13 cellular contexts compared by ENCODE assay signal in genomic region chr1:22747021-22747734, GRCh38. TPM values are rescaled to one million over a fixed set of nuclear protein-coding genes. Genes with fewer than 3 reads are reported as not detected.
DNase-seq lines count a peak whose midpoint lies in the region; ATAC-seq and TF ChIP-seq lines count a peak whose summit lies in the region.
"Had no signal": no experiment of that assay in that cellular context is flagged by ENCODE, and none has a peak within 500 bp of the region (broad histone marks: within the 10 kb centered on the region; RNA-seq: fewer than 3 reads in every experiment).

No MANE protein-coding gene starts in this region.

- H3K4me2 ChIP-seq in mammary epithelial cell (ENCODE audit: insufficient read depth, low read depth, low read length): no peak overlapping the region
- no peak overlapping the region for H3K4me2 ChIP-seq in mesenchymal stem cell (ENCODE audit: low read length, poor library complexity, severe bottlenecking)

- BruUV-seq in mammary epithelial cell (replicated peaks; lab: Mats Ljungman, UMichigan): no TSS peak

- H3K36me3 ChIP-seq in mammary epithelial cell (ENCODE audit: insufficient read depth, low read length) (no peaks in the 10 kb centered on the region), mesenchymal stem cell (ENCODE audit: control insufficient read depth in 1 of 2, insufficient read depth in 2 of 2, low read depth in 1 of 2, low read length in 2 of 2) (peaks cover 0 to 6% of the 10 kb centered on the region in 2 experiments), uterus (no peaks in the 10 kb centered on the region)
- H3K36me3 ChIP-seq: neutrophil, stomach had no signal

- ATAC-seq in GM19395 (IDR thresholded peaks at IDR 0.05; ENCODE audit: unreplicated experiment) (no peak), HG03095 (IDR thresholded peaks at IDR 0.05; ENCODE audit: unreplicated experiment) (no peak)
- ATAC-seq: activated naive CD8-positive, alpha-beta T cell treated with anti-CD3 and anti-CD28 coated beads, Interleukin-2, amount 50 U/mL, for 24 hours had no signal

- H3K79me2 ChIP-seq in mammary epithelial cell (ENCODE audit: insufficient read depth, low read length): no peaks in the 10 kb centered on the region

- no peaks in the 10 kb centered on the region for H3K9me3 ChIP-seq in mammary epithelial cell (replicated peaks; ENCODE audit: insufficient read depth, low read length)
- H3K9me3 ChIP-seq in mesenchymal stem cell (ENCODE audit: control insufficient read depth, low read length): no peaks in the 10 kb centered on the region
- H3K9me3 ChIP-seq in uterus: no peaks in the 10 kb centered on the region
- H3K9me3 ChIP-seq: neutrophil, stomach had no signal

- H3K14ac ChIP-seq in mesenchymal stem cell (ENCODE audit: low read length in 2 of 2): no peak overlapping the region

- TF ChIP-seq CTCF in mammary epithelial cell (conservative IDR thresholded peaks at IDR 0.05 in 1 of 2, IDR thresholded peaks at IDR 0.05 in 1 of 2; ENCODE audit: extremely low read depth in 1 of 2, insufficient read depth in 1 of 2, low read depth in 1 of 2, low read length in 2 of 2) (peak in 1 of 2 donors; percentile 1), uterus (IDR thresholded peaks at IDR 0.05) (no peak)

- no peak overlapping the region for H3K23ac ChIP-seq in mesenchymal stem cell (ENCODE audit: low read length in 2 of 2)

- CTCF ChIA-PET in mammary epithelial cell (lab: Charles Lee; ENCODE audit: low non-redundant PET): no interaction called here

- DNase-seq in DMS79 treated with DMSO at 0.1 percent for 48 hours (lab: John Stamatoyannopoulos, UW) (peak; percentile 89), NCI-H2171 (lab: John Stamatoyannopoulos, UW) (peak; percentile 45), mammary epithelial cell (peak; percentile 43), mesenchymal stem cell (peak; percentile 74), uterus (no peak), SKM-1 (lab: John Stamatoyannopoulos, UW; ENCODE audit: unreplicated experiment) (no peak)
- DNase-seq: activated naive CD8-positive, alpha-beta T cell treated with anti-CD3 and anti-CD28 coated beads, Interleukin-2, amount 50 U/mL, for 24 hours; COR-L47; endodermal cell; stomach had no signal

- H3K27me3 ChIP-seq in mammary epithelial cell (ENCODE audit: insufficient read depth, low read length) (no peaks in the 10 kb centered on the region), mesenchymal stem cell (ENCODE audit: control insufficient read depth in 1 of 2, insufficient read depth in 1 of 2, low read length in 2 of 2) (peaks cover 0 to under 1% of the 10 kb centered on the region in 2 experiments), uterus (no peaks in the 10 kb centered on the region)
- H3K27me3 ChIP-seq: neutrophil had no signal

- H3K9ac ChIP-seq in mammary epithelial cell (ENCODE audit: insufficient read depth, low read length) (no peak overlapping the region), mesenchymal stem cell (ENCODE audit: low read length) (no peak overlapping the region)

- H3K79me1 ChIP-seq in mesenchymal stem cell (replicated peaks; ENCODE audit: low read length, poor library complexity, severe bottlenecking): peaks cover 10% of the 10 kb centered on the region

- intact Hi-C loops in mammary epithelial cell (cut with micrococcal nuclease): no loop called here
- intact Hi-C loops in uterus (cut with DNase I; ENCODE audit: low total_unique reads): no loop called here

- peak overlapping the region; percentile 69 to 73 for H2BK12ac ChIP-seq in mesenchymal stem cell (ENCODE audit: low read length in 2 of 2)

- 73% methylated on average over 12 of the region's 12 CpGs for WGBS in mammary epithelial cell (ENCODE audit: low coverage, missing lambda C conversion rate)
- 63% methylated on average over 12 of the region's 12 CpGs for WGBS in mesenchymal stem cell

- peak overlapping the region; percentile 1 for H2BK15ac ChIP-seq in mesenchymal stem cell (ENCODE audit: low read depth, poor library complexity, severe bottlenecking)

- peak overlapping the region; percentile 67 for H2BK5ac ChIP-seq in mesenchymal stem cell (ENCODE audit: low read depth, low read length, poor library complexity, severe bottlenecking)

- H3K4me1 ChIP-seq in mammary epithelial cell (ENCODE audit: insufficient read depth, low read length) (peaks cover 39% of the 10 kb centered on the region), mesenchymal stem cell (ENCODE audit: control insufficient read depth, insufficient read depth, low read depth, low read length) (peaks cover 44% of the 10 kb centered on the region), uterus (no peaks in the 10 kb centered on the region)

- peak overlapping the region; percentile 65 for H4K91ac ChIP-seq in mesenchymal stem cell (ENCODE audit: low read length)

- in situ Hi-C loops in mammary epithelial cell (cut with MboI; ENCODE audit: low sequenced_read_pairs in 2 of 2): no loop called here

- peak overlapping the region; percentile 98 for H2AK5ac ChIP-seq in mesenchymal stem cell (ENCODE audit: low read length, severe bottlenecking)

- H3K18ac ChIP-seq in mesenchymal stem cell (ENCODE audit: low read depth in 1 of 2, low read length in 2 of 2): peak overlapping the region; percentile 37 to 54

- H2AFZ ChIP-seq in mammary epithelial cell (ENCODE audit: low read depth, low read length) (no peak overlapping the region), mesenchymal stem cell (ENCODE audit: low read depth, low read length) (no peak overlapping the region)

- H3K27ac ChIP-seq in mammary epithelial cell (ENCODE audit: insufficient read depth, low read depth, low read length) (no peak overlapping the region), mesenchymal stem cell (ENCODE audit: low read length, poor library complexity, severe bottlenecking) (peak overlapping the region; percentile 80), uterus (no peak overlapping the region)
- H3K27ac ChIP-seq: neutrophil, stomach had no signal

- H3K4ac ChIP-seq in mesenchymal stem cell (ENCODE audit: low read depth in 1 of 2, low read length in 2 of 2): no peak overlapping the region

- no peak overlapping the region for H4K8ac ChIP-seq in mesenchymal stem cell (ENCODE audit: low read length)

- dilution Hi-C loops in mammary epithelial cell (cut with HindIII; ENCODE audit: low sequenced_read_pairs): no loop called here

- peak overlapping the region; percentile 12 for H2BK120ac ChIP-seq in mesenchymal stem cell (ENCODE audit: low read depth, low read length)

- peaks cover 2% of the 10 kb centered on the region for H4K20me1 ChIP-seq in mammary epithelial cell (ENCODE audit: insufficient read depth, low read length)

- TF ChIP-seq POLR2A in uterus (IDR thresholded peaks at IDR 0.05): no peak

- no peak overlapping the region for H3K4me3 ChIP-seq in mammary epithelial cell (replicated peaks in 1 of 3; ENCODE audit: insufficient read depth in 1 of 3, low read depth in 2 of 3, low read length in 3 of 3)
- H3K4me3 ChIP-seq in mesenchymal stem cell (ENCODE audit: insufficient read depth in 1 of 2, low read depth in 1 of 2, low read length in 2 of 2): no peak overlapping the region
- no peak overlapping the region for H3K4me3 ChIP-seq in uterus
- H3K4me3 ChIP-seq: stomach had no signal

RNA-seq across cellular contexts. Expression of gene EPHB2, which starts 36.5 kb away (rescaled TPM):
- 10 to 100 TPM in 1 of 2 donors, 1 to 10 TPM in 1; 4.9 to 46.3 TPM for total RNA-seq in mammary epithelial cell
- polyA plus RNA-seq in mammary epithelial cell: 2.4 TPM
- polyA minus RNA-seq in mammary epithelial cell: 7.4 TPM
- 30.7 TPM for polyA plus RNA-seq in mesenchymal stem cell (2013, experiment 1 of 2)
- 31.2 TPM for polyA plus RNA-seq in mesenchymal stem cell (2013, experiment 2 of 2)
- total RNA-seq in uterus: 10 to 100 TPM in 1 of 4 donors, 1 to 10 TPM in 2, under 1 TPM in 1; under 0.01 to 49.6 (median 2.2) TPM

Comparison
In these comparisons a context has a peak if more than half of its experiments do, and no peak if none do; other contexts are left out.
1. DNase-seq: peak in DMS79 treated with DMSO at 0.1 percent for 48 hours (single experiment), NCI-H2171 (single experiment), mammary epithelial cell (single experiment) and mesenchymal stem cell (single experiment); none in uterus (0 of 2) and SKM-1 (single experiment).